Comparison of ENCODE assay signal across 21 cellular contexts in genomic region chr12:43921666-43922337, GRCh38.
DNase-seq lines count a peak whose midpoint lies in the region; ATAC-seq, FAIRE-seq and TF ChIP-seq lines count a peak whose summit lies in the region.
"Had no signal": no experiment of that assay in that cellular context is flagged by ENCODE, and none has a peak within 500 bp of the region (broad histone marks: within the 10 kb centered on the region; RNA-seq: fewer than 3 reads in every experiment).

No MANE protein-coding gene starts in this region.

- no peaks in the 10 kb centered on the region for H3F3A ChIP-seq in GM23338 (replicated peaks; ENCODE audit: low read depth)

- ATAC-seq in GM23338 = peak; percentile 68
- no peak for ATAC-seq in GM18498 (IDR thresholded peaks at IDR 0.05; ENCODE audit: unreplicated experiment)
- ATAC-seq: activated T-helper 17 cell treated with anti-CD3 and anti-CD28 coated beads, Interleukin-2, amount 50 U/mL, for 72 hours; naive thymus-derived CD4-positive, alpha-beta T cell had no signal

- H2BK120ac ChIP-seq in neuronal stem cell (ENCODE audit: low read depth, low read length) = no peak overlapping the region

- H3K27ac ChIP-seq in GM23338 (ENCODE audit: low read depth) (peak overlapping the region; percentile 75), neuronal stem cell (replicated peaks; ENCODE audit: low read length) (no peak overlapping the region), vagina (no peak overlapping the region)
- H3K27ac ChIP-seq: BLaER1 treated with 17β-estradiol and CSF1 and Interleukin-3, amounts not matched to agents 10 nM and 100 nM; skin epidermis had no signal

- H3K36me3 Mint-ChIP-seq in GM23338 (ENCODE audit: low read depth) = no peaks in the 10 kb centered on the region

- TF ChIP-seq POLR2A in vagina (IDR thresholded peaks at IDR 0.05) = no peak

- no peak overlapping the region for H2BK5ac ChIP-seq in neuronal stem cell (ENCODE audit: low read length)

- peak overlapping the region; percentile 79 for H3K27ac Mint-ChIP-seq in GM23338
- H3K27ac Mint-ChIP-seq: activated T-helper 17 cell treated with anti-CD3 and anti-CD28 coated beads, Interleukin-2, amount 50 U/mL, for 72 hours; naive thymus-derived CD4-positive, alpha-beta T cell had no signal

- H3K9me3 ChIP-seq in neuronal stem cell (replicated peaks in 1 of 2; ENCODE audit: control insufficient read depth in 2 of 2, insufficient read depth in 1 of 2, low read depth in 1 of 2, low read length in 2 of 2) = no peaks in the 10 kb centered on the region
- H3K9me3 ChIP-seq in MG63 = no peaks in the 10 kb centered on the region
- H3K9me3 ChIP-seq in vagina = no peaks in the 10 kb centered on the region
- H3K9me3 ChIP-seq: BLaER1 treated with 17β-estradiol and CSF1 and Interleukin-3, amounts not matched to agents 10 nM and 100 nM had no signal

- intact Hi-C loops in vagina (cut with DNase I) = no loop called here

- no peaks in the 10 kb centered on the region for H3K79me2 ChIP-seq in GM23338 (replicated peaks; ENCODE audit: insufficient read depth)

- H3K23ac ChIP-seq in neuronal stem cell (ENCODE audit: low read depth, low read length, poor library complexity) = no peak overlapping the region

- H3K27me3 ChIP-seq in GM23338 (ENCODE audit: insufficient read depth) (no peaks in the 10 kb centered on the region), neuronal stem cell (ENCODE audit: control insufficient read depth in 3 of 3, insufficient read depth in 3 of 3, low read depth in 1 of 3, low read length in 3 of 3) (no peaks in the 10 kb centered on the region), MG63 (no peaks in the 10 kb centered on the region), vagina (no peaks in the 10 kb centered on the region)
- H3K27me3 ChIP-seq: BLaER1 treated with 17β-estradiol and CSF1 and Interleukin-3, amounts not matched to agents 10 nM and 100 nM had no signal

- TF ChIP-seq CTCF in GM23338 (conservative IDR thresholded peaks at IDR 0.05; ENCODE audit: low read depth in 2 of 2) = no peak
- no peak for TF ChIP-seq CTCF in fibroblast of mammary gland (conservative IDR thresholded peaks at IDR 0.05; ENCODE audit: control insufficient read depth, insufficient read depth, low read depth, low read length)
- no peak for TF ChIP-seq CTCF in vagina (IDR thresholded peaks at IDR 0.05)

- no CpG with 5 or more reads among the region's 3 CpGs for WGBS in neuronal stem cell (ENCODE audit: extremely low coverage in 2 of 2, insufficient read length in 2 of 2, insufficient replicate concordance in 1 of 2), 2 donors

- H3K4me3 ChIP-seq in GM23338 = no peak overlapping the region
- H3K4me3 ChIP-seq in fibroblast of mammary gland (ENCODE audit: control insufficient read depth, low read depth, low read length) = no peak overlapping the region
- no peak overlapping the region for H3K4me3 ChIP-seq in neuronal stem cell (ENCODE audit: low read length in 2 of 2)
- H3K4me3 ChIP-seq in MG63 = no peak overlapping the region
- no peak overlapping the region for H3K4me3 ChIP-seq in vagina
- H3K4me3 ChIP-seq: BLaER1 treated with 17β-estradiol and CSF1 and Interleukin-3, amounts not matched to agents 10 nM and 100 nM; skin epidermis had no signal

- H3K9me3 Mint-ChIP-seq in GM23338 = no peaks in the 10 kb centered on the region; the same call in 2 of the 3 replicates
- H3K9me3 Mint-ChIP-seq: activated T-helper 17 cell treated with anti-CD3 and anti-CD28 coated beads, Interleukin-2, amount 50 U/mL, for 72 hours; naive thymus-derived CD4-positive, alpha-beta T cell had no signal

- H3K4me2 ChIP-seq in GM23338 = no peak overlapping the region
- no peak overlapping the region for H3K4me2 ChIP-seq in neuronal stem cell (ENCODE audit: insufficient read depth, low read length, poor library complexity, severe bottlenecking)

- H4K91ac ChIP-seq in neuronal stem cell (ENCODE audit: low read depth, low read length, poor library complexity) = no peak overlapping the region

- FAIRE-seq in urothelium cell line (lab: Jason Lieb, UNC) = no peak
- FAIRE-seq: GM18507, H54 had no signal

- peaks cover 18% of the 10 kb centered on the region for H3K4me1 Mint-ChIP-seq in GM23338
- H3K4me1 Mint-ChIP-seq: activated T-helper 17 cell treated with anti-CD3 and anti-CD28 coated beads, Interleukin-2, amount 50 U/mL, for 72 hours had no signal

- H3K9ac ChIP-seq in neuronal stem cell (ENCODE audit: low read depth, low read length, poor library complexity) = no peak overlapping the region
- H3K9ac ChIP-seq: BLaER1 treated with 17β-estradiol and CSF1 and Interleukin-3, amounts not matched to agents 10 nM and 100 nM had no signal

- H2BK12ac ChIP-seq in neuronal stem cell (ENCODE audit: low read length) = no peak overlapping the region

- no peak overlapping the region for H4K8ac ChIP-seq in neuronal stem cell (ENCODE audit: low read depth, low read length)

- H3K36me3 ChIP-seq in GM23338 (ENCODE audit: insufficient read depth) (no peaks in the 10 kb centered on the region), neuronal stem cell (replicated peaks in 1 of 2; ENCODE audit: control insufficient read depth in 2 of 2, insufficient read depth in 2 of 2, low read length in 2 of 2) (no peaks in the 10 kb centered on the region), MG63 (no peaks in the 10 kb centered on the region), vagina (no peaks in the 10 kb centered on the region)

- no peak overlapping the region for H2AK5ac ChIP-seq in neuronal stem cell (ENCODE audit: low read depth, low read length)

- H3K4me3 Mint-ChIP-seq in GM23338 = no peak overlapping the region
- H3K4me3 Mint-ChIP-seq: activated T-helper 17 cell treated with anti-CD3 and anti-CD28 coated beads, Interleukin-2, amount 50 U/mL, for 72 hours; naive thymus-derived CD4-positive, alpha-beta T cell had no signal

- DNase-seq in GM23338 (ENCODE audit: low spot score) (peak; percentile 76), RPMI7951 (ENCODE audit: low read depth) (peak; percentile 40), fibroblast of mammary gland (ENCODE audit: low read depth) (peak; percentile 15), neuronal stem cell (ENCODE audit: low spot score) (no peak), MG63 (no peak), vagina (ENCODE audit: extremely low spot score in 2 of 2) (no peak), urothelium cell line (ENCODE audit: low spot score) (no peak)
- DNase-seq: activated CD4-positive, CD25-positive, alpha-beta regulatory T cell treated with anti-CD3 and anti-CD28 coated beads, Interleukin-2, amount 50 U/mL, for 72 hours; effector memory CD4-positive, alpha-beta T cell; foreskin melanocyte; MV-4-11; naive thymus-derived CD4-positive, alpha-beta T cell; NCI-H2081 treated with DMSO at 0.1 percent for 48 hours; NCI-H524; Right ventricle myocardium superior had no signal

- no peaks in the 10 kb centered on the region for H3K79me1 ChIP-seq in neuronal stem cell (ENCODE audit: low read depth, low read length)

- no peak overlapping the region for H2BK15ac ChIP-seq in neuronal stem cell (ENCODE audit: low read length)

- no peak overlapping the region for H3K18ac ChIP-seq in neuronal stem cell (ENCODE audit: low read length)

- H3K9me2 ChIP-seq in GM23338 (ENCODE audit: insufficient read depth) = peaks cover 3% of the 10 kb centered on the region; the same call in 1 of the 2 replicates

- H3K4me1 ChIP-seq in GM23338 (ENCODE audit: insufficient read depth) (peaks cover 9% of the 10 kb centered on the region; the same call in 1 of the 2 replicates), neuronal stem cell (ENCODE audit: control insufficient read depth in 2 of 2, insufficient read depth in 1 of 2, low read depth in 1 of 2, low read length in 2 of 2) (no peaks in the 10 kb centered on the region), vagina (no peaks in the 10 kb centered on the region)

- no peaks in the 10 kb centered on the region for H3K27me3 Mint-ChIP-seq in GM23338 (ENCODE audit: insufficient read depth, low read depth, poor library complexity)
- H3K27me3 Mint-ChIP-seq: activated T-helper 17 cell treated with anti-CD3 and anti-CD28 coated beads, Interleukin-2, amount 50 U/mL, for 72 hours; naive thymus-derived CD4-positive, alpha-beta T cell had no signal

- no peak overlapping the region for H3K4ac ChIP-seq in neuronal stem cell (ENCODE audit: low read length)

- H2AFZ ChIP-seq in GM23338 (no peak overlapping the region), neuronal stem cell (ENCODE audit: low read length) (peak overlapping the region; percentile 34)

- H3K14ac ChIP-seq in neuronal stem cell (ENCODE audit: low read length) = no peak overlapping the region

- H4K20me1 ChIP-seq in GM23338 (replicated peaks; ENCODE audit: insufficient read depth) = no peaks in the 10 kb centered on the region
- H4K20me1 ChIP-seq: BLaER1 treated with 17β-estradiol and CSF1 and Interleukin-3, amounts not matched to agents 10 nM and 100 nM had no signal

TF ChIP-seq in GM23338, 12 proteins besides CTCF, POLR2A, EP300 and RAD21 (continues in another document):
- no peak for TF ChIP-seq EZH2 (IDR thresholded peaks at IDR 0.05; ENCODE audit: low read depth, unreplicated experiment)

Comparison
In these comparisons a context has a peak if more than half of its experiments do, and no peak if none do; other contexts are left out.
1. DNase-seq: peak in GM23338 (single experiment), RPMI7951 (single experiment) and fibroblast of mammary gland (single experiment); none in neuronal stem cell (single experiment), MG63 (single experiment), vagina (0 of 2) and urothelium cell line (single experiment).